ENCODE assay signal across 25 cellular contexts in genomic region chr18:1564793-1565192, GRCh38.
"Had no signal": no experiment of that assay in that cellular context is flagged by ENCODE, and none has a peak within 500 bp of the region (broad histone marks: within the 10 kb centered on the region; RNA-seq: fewer than 3 reads in every experiment).

No MANE protein-coding gene starts in this region.

- H3K27ac ChIP-seq: brain microvascular endothelial cell, coronary artery, dorsolateral prefrontal cortex, WERI-Rb-1 had no signal

- DNase-seq: activated B cell treated with CpG ODN at 0.5 μM for 24 hours; activated CD4-positive, alpha-beta T cell treated with anti-CD3 and anti-CD28 coated beads for 48 hours; activated CD4-positive, alpha-beta T cell treated with anti-CD3 and anti-CD28 coated beads, Interleukin-2, amount 50 U/mL, for 1 hour; activated CD4-positive, alpha-beta T cell treated with anti-CD3 and anti-CD28 coated beads, Interleukin-2, amount 50 U/mL, for 48 hours; activated CD8-positive, alpha-beta memory T cell treated with anti-CD3 and anti-CD28 coated beads for 24 hours; activated CD8-positive, alpha-beta T cell treated with anti-CD3 and anti-CD28 coated beads for 36 hours; activated effector memory CD4-positive, alpha-beta T cell treated with Interleukin-2 at 50 U/mL for 16 hours; activated gamma-delta T cell treated with Interleukin-2 at 50 U/mL for 16 hours; activated naive CD4-positive, alpha-beta T cell treated with anti-CD3 and anti-CD28 coated beads, Interleukin-2, amount 50 U/mL, for 16 hours; activated naive CD4-positive, alpha-beta T cell treated with Interleukin-2 at 50 U/mL for 16 hours; activated T-cell treated with anti-CD3 and anti-CD28 coated beads, Interleukin-2, amount 50 U/mL, for 4 hours; amniotic stem cell; anterior cingulate cortex; brain microvascular endothelial cell; dorsolateral prefrontal cortex; effector memory CD4-positive, alpha-beta T cell; endodermal cell; foreskin fibroblast; head of caudate nucleus; T1000; WERI-Rb-1 had no signal

- FAIRE-seq: astrocyte, bronchial epithelial cell, frontal cortex had no signal

- H3K36me3 ChIP-seq: brain microvascular endothelial cell, WERI-Rb-1 had no signal

- H3K4me3 ChIP-seq: coronary artery, dorsolateral prefrontal cortex had no signal

- H3K27me3 ChIP-seq: brain microvascular endothelial cell had no signal
